Comparison of ENCODE assay signal across 8 cellular contexts in genomic region chr2:54757496-54757895, GRCh38. TPM values are rescaled to one million over a fixed set of nuclear protein-coding genes. Genes with fewer than 3 reads are reported as not detected.
DNase-seq lines count a peak whose midpoint lies in the region; ATAC-seq and TF ChIP-seq lines count a peak whose summit lies in the region.

No MANE protein-coding gene starts in this region.

- intact Hi-C loops in activated B cell treated with CpG ODN at 0.5 μM for 24 hours (cut with micrococcal nuclease): loop anchor here (2.0 to 10.0 kb wide), 6 partner anchors 29 to 655 kb away; partner anchors contain the start of genes MTIF2 and RTN4

- DNase-seq in activated B cell treated with CpG ODN at 0.5 μM for 24 hours (peak; percentile 33), mesendoderm (peak; percentile 37), SHP77 treated with DMSO at 0.1 percent for 48 hours (lab: John Stamatoyannopoulos, UW) (no peak)
- no peak for DNase-seq in stimulated activated naive CD4-positive, alpha-beta T cell (lab: John Stamatoyannopoulos, UW)

- no peak overlapping the region for H2BK15ac ChIP-seq in mesendoderm (replicated peaks; ENCODE audit: low read depth)

- no peak overlapping the region for H2AK5ac ChIP-seq in mesendoderm (ENCODE audit: low read length)

- no peak overlapping the region for H3K9ac ChIP-seq in mesendoderm (ENCODE audit: low read length)

- H3K4ac ChIP-seq in mesendoderm (ENCODE audit: low read depth, low read length): no peak overlapping the region

- no peak overlapping the region for H3K56ac ChIP-seq in mesendoderm (ENCODE audit: low read length)

- peak overlapping the region; percentile 88 for H3K27ac Mint-ChIP-seq in activated B cell treated with CpG ODN at 0.5 μM for 24 hours

- H3K4me1 ChIP-seq in mesendoderm (ENCODE audit: control insufficient read depth, low read depth, low read length): no peaks in the 10 kb centered on the region

- no peaks in the 10 kb centered on the region for H3K79me1 ChIP-seq in mesendoderm (ENCODE audit: low read length)

- no peaks in the 10 kb centered on the region for H3K36me3 ChIP-seq in mesendoderm (ENCODE audit: control insufficient read depth, insufficient read depth, low read length)

- H3K4me2 ChIP-seq in mesendoderm (ENCODE audit: low read length): no peak overlapping the region

- H3K79me2 ChIP-seq in mesendoderm (ENCODE audit: control insufficient read depth, insufficient read depth, low read length): no peaks in the 10 kb centered on the region

- no peak overlapping the region for H4K8ac ChIP-seq in mesendoderm (ENCODE audit: low read depth, low read length)

- ATAC-seq in GM18511 (IDR thresholded peaks at IDR 0.05; ENCODE audit: unreplicated experiment): peak; percentile 56
- peak; percentile 43 for ATAC-seq in HG03095 (IDR thresholded peaks at IDR 0.05; ENCODE audit: unreplicated experiment)
- ATAC-seq in activated B cell treated with CpG ODN at 0.5 μM for 24 hours (ENCODE audit: low read depth): peak; percentile 56
- no peak for ATAC-seq in HG02840 (IDR thresholded peaks at IDR 0.05; ENCODE audit: low FRiP score, unreplicated experiment)
- ATAC-seq in GM21367 (IDR thresholded peaks at IDR 0.05; ENCODE audit: unreplicated experiment): no peak

- peaks cover 51% of the 10 kb centered on the region for H3K4me1 Mint-ChIP-seq in activated B cell treated with CpG ODN at 0.5 μM for 24 hours

- no peak for TF ChIP-seq CTCF in activated B cell treated with CpG ODN at 0.5 μM for 24 hours (IDR thresholded peaks at IDR 0.05)

- H4K5ac ChIP-seq in mesendoderm (ENCODE audit: low read length): no peak overlapping the region

- POLR2A ChIA-PET in activated B cell treated with CpG ODN at 0.5 μM for 24 hours (lab: Charles Lee): interaction anchor here (0.7 to 2.8 kb wide), 10 partner anchors 11 to 395 kb away, joined by 3 to 14 read pairs (median 4); partner anchors contain the start of genes EML6 and RTN4

- no peaks in the 10 kb centered on the region for H3K9me3 Mint-ChIP-seq in activated B cell treated with CpG ODN at 0.5 μM for 24 hours

- CTCF ChIA-PET in activated B cell treated with CpG ODN at 0.5 μM for 24 hours (lab: Charles Lee): interaction anchor here (3.5 kb wide), 1 partner anchor 81 kb away, joined by 45 read pairs; no protein-coding TSS in a partner anchor

- H3K4me3 Mint-ChIP-seq in activated B cell treated with CpG ODN at 0.5 μM for 24 hours: peak overlapping the region; percentile 73

- H3K36me3 Mint-ChIP-seq in activated B cell treated with CpG ODN at 0.5 μM for 24 hours (ENCODE audit: low read depth): no peaks in the 10 kb centered on the region

- H3K4me3 ChIP-seq in mesendoderm (ENCODE audit: low read length): no peak overlapping the region

- no peak overlapping the region for H3K27ac ChIP-seq in mesendoderm (ENCODE audit: low read depth, low read length)

- no peaks in the 10 kb centered on the region for H3K27me3 ChIP-seq in mesendoderm (ENCODE audit: insufficient read depth, low read length, poor library complexity)

- no peak overlapping the region for H3K18ac ChIP-seq in mesendoderm (ENCODE audit: low read length)

- no peak overlapping the region for H2BK120ac ChIP-seq in mesendoderm (ENCODE audit: low read depth, low read length)

- no CpG with 5 or more reads among the region's 4 CpGs for WGBS in mesendoderm (ENCODE audit: extremely low coverage, insufficient coverage, low lambda C conversion rate)

- H3K23ac ChIP-seq in mesendoderm (ENCODE audit: low read length): no peak overlapping the region

- no peaks in the 10 kb centered on the region for H3K27me3 Mint-ChIP-seq in activated B cell treated with CpG ODN at 0.5 μM for 24 hours

- no peak overlapping the region for H2BK5ac ChIP-seq in mesendoderm (ENCODE audit: low read length)

RNA-seq across cellular contexts. Expression of gene EML6, which starts 34.0 kb away (rescaled TPM):
- 25.3 and 31.5 TPM in 2 replicates for total RNA-seq in activated B cell treated with CpG ODN at 0.5 μM for 24 hours
- polyA plus RNA-seq in mesendoderm (2013, experiment 1 of 2): 0.34 TPM
- polyA plus RNA-seq in mesendoderm (2013, experiment 2 of 2): 0.32 TPM

Comparison
In these comparisons a context has a peak if more than half of its experiments do, and no peak if none do; other contexts are left out.
1. ATAC-seq: peak in GM18511 (single experiment), HG03095 (single experiment) and activated B cell treated with CpG ODN at 0.5 μM for 24 hours (single experiment); none in HG02840 (single experiment) and GM21367 (single experiment).
2. DNase-seq: peak in activated B cell treated with CpG ODN at 0.5 μM for 24 hours (single experiment) and mesendoderm (single experiment); none in SHP77 treated with DMSO at 0.1 percent for 48 hours (single experiment) and stimulated activated naive CD4-positive, alpha-beta T cell (0 of 6).